25 cellular contexts compared by ENCODE assay signal in genomic region chr2:98020516-98020915, GRCh38.
"Had no signal": no experiment of that assay in that cellular context is flagged by ENCODE, and none has a peak within 500 bp of the region (broad histone marks: within the 10 kb centered on the region; RNA-seq: fewer than 3 reads in every experiment).

No MANE protein-coding gene starts in this region.

- H3K36me3 Mint-ChIP-seq: activated naive CD8-positive, alpha-beta T cell treated with anti-CD3 and anti-CD28 coated beads, Interleukin-2, amount 10 ng/mL, durations not matched to agents 7 days and 5 days had no signal

- DNase-seq: activated CD4-positive, alpha-beta T cell treated with anti-CD3 and anti-CD28 coated beads for 48 hours; activated CD4-positive, alpha-beta T cell treated with anti-CD3 and anti-CD28 coated beads, Interleukin-2, amount 50 U/mL, for 4 hours; activated CD4-positive, CD25-positive, alpha-beta regulatory T cell treated with anti-CD3 and anti-CD28 coated beads, Interleukin-2, amount 50 U/mL, for 72 hours; activated CD8-positive, alpha-beta memory T cell treated with anti-CD3 and anti-CD28 coated beads, Interleukin-2, amount 50 U/mL, for 48 hours; activated CD8-positive, alpha-beta T cell treated with anti-CD3 and anti-CD28 coated beads, Interleukin-2, amount 10 ng/mL, durations not matched to agents 7 days and 5 days; activated naive CD4-positive, alpha-beta T cell treated with anti-CD3 and anti-CD28 coated beads, Interleukin-2, amount 50 U/mL, for 16 hours; activated naive CD8-positive, alpha-beta T cell treated with anti-CD3 and anti-CD28 coated beads, Interleukin-2, amount 10 ng/mL, durations not matched to agents 7 days and 5 days; activated T-cell treated with anti-CD3 and anti-CD28 coated beads, Interleukin-2, amount 50 U/mL, for 1 hour; adrenal gland; aorta; IMR-90; KG1; NCI-H1092 treated with DMSO at 0.1 percent for 48 hours; NCI-H1417 treated with DMSO at 0.1 percent for 48 hours; NCI-H1694; NCI-H2029; NCI-H2107; NCI-H2171 treated with DMSO at 0.1 percent for 48 hours; NCI-H226; NCI-H510A; NCI-H526 treated with DMSO at 0.1 percent for 48 hours; NCI-H82; SIG-M5 had no signal

- H3K36me3 ChIP-seq: adrenal gland, breast epithelium had no signal

- ATAC-seq: activated CD8-positive, alpha-beta T cell treated with anti-CD3 and anti-CD28 coated beads, Interleukin-2, amount 10 ng/mL, durations not matched to agents 7 days and 5 days had no signal

- H3K4me3 Mint-ChIP-seq: activated CD8-positive, alpha-beta T cell treated with anti-CD3 and anti-CD28 coated beads, Interleukin-2, amount 10 ng/mL, durations not matched to agents 7 days and 5 days; activated naive CD8-positive, alpha-beta T cell treated with anti-CD3 and anti-CD28 coated beads, Interleukin-2, amount 10 ng/mL, durations not matched to agents 7 days and 5 days had no signal

- H3K27me3 ChIP-seq: adrenal gland, breast epithelium had no signal

- H3K27ac ChIP-seq: adrenal gland, breast epithelium, SK-N-MC had no signal

- H3K4me1 ChIP-seq: adrenal gland, breast epithelium had no signal

- H3K27ac Mint-ChIP-seq: activated CD8-positive, alpha-beta T cell treated with anti-CD3 and anti-CD28 coated beads, Interleukin-2, amount 10 ng/mL, durations not matched to agents 7 days and 5 days; activated naive CD8-positive, alpha-beta T cell treated with anti-CD3 and anti-CD28 coated beads, Interleukin-2, amount 10 ng/mL, durations not matched to agents 7 days and 5 days had no signal

- H3K9me3 Mint-ChIP-seq: activated naive CD8-positive, alpha-beta T cell treated with anti-CD3 and anti-CD28 coated beads, Interleukin-2, amount 10 ng/mL, durations not matched to agents 7 days and 5 days had no signal

- H3K9me3 ChIP-seq: adrenal gland had no signal

- H3K4me3 ChIP-seq: adrenal gland, breast epithelium, SK-N-MC had no signal
